Comparison of ENCODE assay signal across 1 cellular context in the genomic region with DNA sequence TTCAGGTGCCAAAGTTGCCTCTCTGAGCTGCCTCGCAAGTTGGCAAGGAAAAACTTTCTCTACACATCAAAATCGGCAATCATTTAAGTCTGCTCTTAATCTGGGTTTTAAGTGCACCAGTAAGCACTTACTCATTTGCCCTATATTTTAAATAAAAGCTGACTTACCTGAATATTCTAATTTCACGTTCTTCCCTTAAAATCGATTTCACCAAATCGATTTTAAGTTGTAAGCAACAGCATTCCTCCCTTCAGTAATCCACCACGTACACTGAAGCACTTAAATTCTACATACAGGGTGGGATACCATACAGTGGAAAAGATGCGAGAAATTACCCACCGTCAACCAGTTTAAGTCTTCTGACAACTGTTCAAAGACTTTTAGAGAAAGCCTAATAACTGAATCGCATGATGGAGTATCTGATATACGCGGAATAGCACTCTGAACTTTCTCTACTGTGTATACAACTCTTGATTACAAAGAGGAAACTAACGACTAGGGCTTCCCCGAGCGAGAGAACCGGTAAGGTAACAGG.
A peak's percentile ranks its signal among the peaks of the same experiment; 100 is the strongest.
TF ChIP-seq lines count a peak whose summit lies in the region.

No MANE protein-coding gene starts in this region.

TF ChIP-seq in H1, 55 proteins besides CTCF, POLR2A, EP300 and RAD21:
- TF ChIP-seq CHD1 (IDR thresholded peaks at IDR 0.05; ENCODE audit: low read depth, low read length) = no peak
- 0 out of 4 replicates have a peak, but pooled peaks of 1 of the 2 experiments have one; percentile 54 for TF ChIP-seq SIN3A (conservative IDR thresholded peaks at IDR 0.05 in 1 of 2, IDR thresholded peaks at IDR 0.05 in 1 of 2; ENCODE audit: low read depth in 1 of 2, low read length in 2 of 2)
